27 cellular contexts compared by ENCODE assay signal in the genomic region with DNA sequence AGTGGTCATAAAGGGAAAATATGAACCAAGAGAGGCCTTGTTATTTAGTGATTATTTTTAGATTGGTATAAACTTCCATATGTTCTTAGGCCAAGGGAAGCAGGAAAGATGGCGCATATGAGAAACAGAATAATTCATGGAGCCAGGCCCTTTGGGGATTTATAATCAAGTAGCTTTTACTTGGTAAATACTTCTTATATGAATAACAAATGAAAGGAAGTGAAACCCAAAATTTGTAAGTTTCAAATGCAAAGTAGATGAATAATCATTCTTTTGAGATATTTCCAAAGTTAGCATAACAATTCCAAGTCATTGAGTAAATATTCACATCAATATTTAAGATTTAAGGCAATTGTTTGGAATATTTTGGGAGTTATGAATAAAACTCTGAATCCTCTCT.
"Had no signal": no experiment of that assay in that cellular context is flagged by ENCODE, and none has a peak within 500 bp of the region (broad histone marks: within the 10 kb centered on the region; RNA-seq: fewer than 3 reads in every experiment).

No MANE protein-coding gene starts in this region.

- H3K27ac Mint-ChIP-seq: immature natural killer cell; naive thymus-derived CD8-positive, alpha-beta T cell; nephron; progenitor cell of endocrine pancreas; stimulated activated effector memory CD8-positive, alpha-beta T cell treated with anti-CD3 and anti-CD28 coated beads, Interleukin-12 subunit alpha, Interleukin-12 subunit beta, amount 100 ng/mL, for 72 hours; stimulated activated naive CD8-positive, alpha-beta T cell treated with anti-CD3 and anti-CD28 coated beads, Interleukin-15, Interleukin-2, amounts not matched to agents 100 ng/mL and 50 ng/mL, for 24 hours had no signal

- H3K79me2 ChIP-seq: parathyroid adenoma had no signal

- H3K9me3 Mint-ChIP-seq: neural crest cell had no signal

- H3K4me2 ChIP-seq: smooth muscle cell had no signal

- H3K4me1 ChIP-seq: left lung, lower lobe of right lung, parathyroid adenoma, right atrium auricular region, right lobe of liver, suprapubic skin, upper lobe of right lung had no signal

- H3K27me3 ChIP-seq: left lung, right atrium auricular region, right lobe of liver, suprapubic skin, tibial artery, upper lobe of right lung had no signal

- H3K36me3 ChIP-seq: left lung, lower lobe of right lung, right atrium auricular region, right lobe of liver, suprapubic skin, thoracic aorta, tibial artery, upper lobe of right lung had no signal

- H3K4me3 Mint-ChIP-seq: immature natural killer cell; nephron; neural crest cell; stimulated activated effector memory CD8-positive, alpha-beta T cell treated with anti-CD3 and anti-CD28 coated beads, Interleukin-12 subunit alpha, Interleukin-12 subunit beta, amount 100 ng/mL, for 72 hours; stimulated activated naive CD8-positive, alpha-beta T cell treated with anti-CD3 and anti-CD28 coated beads, Interleukin-15, Interleukin-2, amounts not matched to agents 100 ng/mL and 50 ng/mL, for 24 hours had no signal

- H3K9ac ChIP-seq: parathyroid adenoma had no signal

- H3K4me3 ChIP-seq: left lung, lower lobe of right lung, right atrium auricular region, right lobe of liver, smooth muscle cell, suprapubic skin, thoracic aorta, tibial artery, upper lobe of right lung had no signal

- H3K27me3 Mint-ChIP-seq: progenitor cell of endocrine pancreas; stimulated activated naive CD8-positive, alpha-beta T cell treated with anti-CD3 and anti-CD28 coated beads, Interleukin-15, Interleukin-2, amounts not matched to agents 100 ng/mL and 50 ng/mL, for 24 hours had no signal

- ATAC-seq: left colon; left lung; lower lobe of right lung; naive thymus-derived CD8-positive, alpha-beta T cell; right lobe of liver; stimulated activated effector memory CD8-positive, alpha-beta T cell treated with anti-CD3 and anti-CD28 coated beads, Interleukin-12 subunit alpha, Interleukin-12 subunit beta, amount 100 ng/mL, for 72 hours; upper lobe of right lung had no signal

- H3K27ac ChIP-seq: left lung, lower lobe of right lung, parathyroid adenoma, right atrium auricular region, right lobe of liver, suprapubic skin, thoracic aorta, tibial artery, upper lobe of right lung had no signal

- H3K4me1 Mint-ChIP-seq: immature natural killer cell; naive thymus-derived CD8-positive, alpha-beta T cell; neural crest cell had no signal

- H2AFZ ChIP-seq: parathyroid adenoma had no signal

- DNase-seq: hypothalamus; immature natural killer cell; kidney; left colon; left lung; lower lobe of right lung; mammary epithelial cell; mesenchymal stem cell; naive thymus-derived CD8-positive, alpha-beta T cell; nucleus accumbens; right lobe of liver; stimulated activated CD4-positive, alpha-beta T cell treated with anti-CD3 and anti-CD28 coated beads, Interleukin-2, amount 100 ng/mL, for 24 hours; stimulated activated CD4-positive, alpha-beta T cell treated with anti-CD3 and anti-CD28 coated beads, Interleukin-4, amount 100 ng/mL, for 1 hour; stimulated activated naive CD4-positive, alpha-beta T cell; tibial artery; trophoblast cell; upper lobe of right lung had no signal
